ENCODE assay signal across 1 cellular context in genomic region chr2:150491943-150492342, GRCh38.
TF ChIP-seq lines count a peak whose summit lies in the region.

No MANE protein-coding gene starts in this region.

TF ChIP-seq in A549, 52 proteins besides CTCF, POLR2A, EP300 and RAD21 (continued from another document):
- TF ChIP-seq, protein P1, sequence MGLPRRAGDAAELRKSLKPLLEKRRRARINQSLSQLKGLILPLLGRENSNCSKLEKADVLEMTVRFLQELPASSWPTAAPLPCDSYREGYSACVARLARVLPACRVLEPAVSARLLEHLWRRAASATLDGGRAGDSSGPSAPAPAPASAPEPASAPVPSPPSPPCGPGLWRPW (IDR thresholded peaks at IDR 0.05), result no peak
- TF ChIP-seq FOSL2 (IDR thresholded peaks at IDR 0.05) (0 out of 2 replicates have a peak, but pooled peaks have one; percentile 36), FOSL2 (CRISPR knock-in tag; IDR thresholded peaks at IDR 0.05) (peak; percentile 42; the same call in 1 of the 2 replicates), MAFK (IDR thresholded peaks at IDR 0.05; ENCODE audit: partially characterized antibody) (no peak), REST (IDR thresholded peaks at IDR 0.05) (no peak), MYC (IDR thresholded peaks at IDR 0.05; ENCODE audit: borderline replicate concordance, low read length) (no peak), FOSB (CRISPR knock-in tag; IDR thresholded peaks at IDR 0.05) (no peak), JUN (IDR thresholded peaks at IDR 0.05) (no peak)
- TF ChIP-seq, protein P2, sequence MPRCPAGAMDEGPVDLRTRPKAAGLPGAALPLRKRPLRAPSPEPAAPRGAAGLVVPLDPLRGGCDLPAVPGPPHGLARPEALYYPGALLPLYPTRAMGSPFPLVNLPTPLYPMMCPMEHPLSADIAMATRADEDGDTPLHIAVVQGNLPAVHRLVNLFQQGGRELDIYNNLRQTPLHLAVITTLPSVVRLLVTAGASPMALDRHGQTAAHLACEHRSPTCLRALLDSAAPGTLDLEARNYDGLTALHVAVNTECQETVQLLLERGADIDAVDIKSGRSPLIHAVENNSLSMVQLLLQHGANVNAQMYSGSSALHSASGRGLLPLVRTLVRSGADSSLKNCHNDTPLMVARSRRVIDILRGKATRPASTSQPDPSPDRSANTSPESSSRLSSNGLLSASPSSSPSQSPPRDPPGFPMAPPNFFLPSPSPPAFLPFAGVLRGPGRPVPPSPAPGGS (IDR thresholded peaks at IDR 0.05), result peak; percentile 16; the same call in 1 of the 3 replicates
